2 cellular contexts compared by ENCODE assay signal in the genomic region with DNA sequence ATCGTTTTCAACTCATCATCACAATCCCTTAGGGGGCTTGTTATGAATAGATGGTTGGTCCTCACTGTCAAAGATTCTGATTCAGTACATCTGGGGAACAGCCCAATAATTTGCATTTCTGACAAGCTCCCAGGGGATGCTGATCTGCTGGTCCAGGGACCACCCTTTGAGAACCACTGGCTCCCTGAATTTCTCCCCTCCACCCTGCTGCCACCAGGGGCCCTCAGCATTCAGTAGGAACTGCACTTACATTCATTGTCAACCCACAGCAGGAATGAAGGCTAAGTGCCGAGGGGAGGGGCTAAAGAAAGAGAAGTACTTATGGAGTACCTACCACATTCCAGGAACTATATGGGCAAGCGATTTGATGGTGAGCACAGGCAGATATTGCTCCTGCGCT.
TF ChIP-seq lines count a peak whose summit lies in the region.

No MANE protein-coding gene starts in this region.

TF ChIP-seq in HepG2, 621 proteins besides CTCF, POLR2A, EP300 and RAD21:
- TF ChIP-seq STAG1 (CRISPR knock-in tag; IDR thresholded peaks at IDR 0.05) (peak; percentile 24; the same call in 1 of the 2 replicates), ARNT2 (CRISPR knock-in tag; IDR thresholded peaks at IDR 0.05; ENCODE audit: low read depth) (no peak), ZNF556 (CRISPR knock-in tag; IDR thresholded peaks at IDR 0.05; ENCODE audit: borderline replicate concordance) (no peak)

TF ChIP-seq in H1, 55 proteins besides CTCF, POLR2A, EP300 and RAD21:
- TF ChIP-seq NANOG (IDR thresholded peaks at IDR 0.05; ENCODE audit: insufficient read depth, low read depth, low read length, poor library complexity, severe bottlenecking), result peak; percentile 4
- TF ChIP-seq RNF2 (IDR thresholded peaks at IDR 0.05; ENCODE audit: borderline replicate concordance, low read depth, low read length, missing control alignments, poor library complexity, severe bottlenecking), result no peak
- TF ChIP-seq YY1 (IDR thresholded peaks at IDR 0.05; ENCODE audit: low read depth, low read length), result no peak
- TF ChIP-seq TEAD4 (IDR thresholded peaks at IDR 0.05; ENCODE audit: low read depth, low read length), result peak; percentile 66; the same call in 1 of the 2 replicates
- TF ChIP-seq NRF1 (IDR thresholded peaks at IDR 0.05; ENCODE audit: low read depth, low read length), result no peak
- no peak for TF ChIP-seq TAF7 (optimal IDR thresholded peaks at IDR 0.05; ENCODE audit: borderline replicate concordance, low read depth, low read length)
